ENCODE assay signal across 15 cellular contexts in the genomic region with DNA sequence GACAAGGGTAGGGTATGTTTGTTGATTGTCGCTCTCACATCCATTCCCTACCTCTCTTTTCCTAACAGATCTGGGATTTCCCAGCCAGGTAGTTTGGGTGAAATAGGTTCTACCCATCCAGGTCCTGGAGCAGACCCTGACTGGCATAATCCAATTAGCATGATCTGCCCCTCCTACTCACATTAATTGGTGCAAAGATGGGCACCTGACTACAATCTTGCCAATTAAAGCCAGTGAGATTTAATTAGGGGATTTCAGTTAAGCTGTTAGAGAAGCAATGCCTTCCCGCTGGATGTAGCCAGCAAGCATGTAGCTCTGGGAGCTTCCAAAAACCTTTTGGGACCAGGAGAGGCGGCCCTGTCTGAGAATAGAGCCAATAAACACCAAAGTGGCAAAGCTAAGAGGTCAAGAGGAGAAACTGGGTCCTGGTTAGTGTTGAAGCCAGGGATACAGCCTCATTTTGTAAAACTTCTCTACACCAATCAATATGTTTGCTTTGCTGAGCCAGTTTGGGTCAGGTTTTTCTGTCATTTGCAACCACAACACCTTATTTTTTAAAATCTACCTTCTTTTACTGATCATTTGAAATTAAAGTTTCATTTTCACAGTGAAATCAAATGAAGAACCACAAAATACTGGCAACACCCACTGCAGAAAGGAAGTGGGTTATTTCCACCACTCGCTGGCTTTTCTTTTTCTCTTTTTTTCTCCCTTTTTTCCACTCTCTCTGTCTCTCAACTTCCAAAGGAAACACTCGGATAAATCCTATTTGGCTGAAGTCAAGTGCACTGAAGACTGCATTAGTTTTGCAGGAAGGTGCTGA. TPM values are rescaled to one million over a fixed set of nuclear protein-coding genes. Genes with fewer than 3 reads are reported as not detected.
DNase-seq lines count a peak whose midpoint lies in the region; ATAC-seq and TF ChIP-seq lines count a peak whose summit lies in the region.
"Had no signal": no experiment of that assay in that cellular context is flagged by ENCODE, and none has a peak within 500 bp of the region (broad histone marks: within the 10 kb centered on the region; RNA-seq: fewer than 3 reads in every experiment).

No MANE protein-coding gene starts in this region.

- no peak for TF ChIP-seq CTCF in activated CD8-positive, alpha-beta T cell treated with anti-CD3 and anti-CD28 coated beads for 36 hours (IDR thresholded peaks at IDR 0.05)
- TF ChIP-seq CTCF in natural killer cell (IDR thresholded peaks at IDR 0.05) = no peak

- H3K27ac Mint-ChIP-seq in IgD-negative memory B cell = peak overlapping the region; percentile 87 to 97 (median 90)
- peak overlapping the region; percentile 94 for H3K27ac Mint-ChIP-seq in activated CD8-positive, alpha-beta T cell treated with anti-CD3 and anti-CD28 coated beads for 36 hours
- peak overlapping the region; percentile 78 to 91 for H3K27ac Mint-ChIP-seq in natural killer cell

- POLR2A ChIA-PET in activated CD8-positive, alpha-beta T cell treated with anti-CD3 and anti-CD28 coated beads for 36 hours (lab: Charles Lee) = interaction anchor here (1.2 to 1.5 kb wide), 3 partner anchors 9 to 173 kb away, joined by 3 to 6 read pairs (median 3); no protein-coding TSS in a partner anchor

- H3K4me1 Mint-ChIP-seq in IgD-negative memory B cell = peaks cover 43 to 58% (median 49%) of the 10 kb centered on the region in 3 donors
- peaks cover 64% of the 10 kb centered on the region for H3K4me1 Mint-ChIP-seq in activated CD8-positive, alpha-beta T cell treated with anti-CD3 and anti-CD28 coated beads for 36 hours (ENCODE audit: low read depth)
- H3K4me1 Mint-ChIP-seq in natural killer cell = peaks cover 63 to 64% of the 10 kb centered on the region in 2 donors

- no peak for ATAC-seq in activated CD8-positive, alpha-beta T cell treated with anti-CD3 and anti-CD28 coated beads for 36 hours
- ATAC-seq in natural killer cell = no peak
- ATAC-seq in GM18861 (IDR thresholded peaks at IDR 0.05; ENCODE audit: unreplicated experiment) = no peak
- ATAC-seq: K562 had no signal

- CTCF ChIA-PET in activated CD8-positive, alpha-beta T cell treated with anti-CD3 and anti-CD28 coated beads for 36 hours (lab: Charles Lee) = interaction anchor here (1.0 to 1.4 kb wide), 2 partner anchors 14 to 108 kb away, joined by 3 to 4 read pairs; no protein-coding TSS in a partner anchor

- DNase-seq in NCI-H82 (lab: John Stamatoyannopoulos, UW) = peak; percentile 81
- no peak for DNase-seq in NCI-H82 treated with DMSO at 0.1 percent for 48 hours (lab: John Stamatoyannopoulos, UW; ENCODE audit: unreplicated experiment)
- peak; percentile 47 for DNase-seq in activated CD8-positive, alpha-beta T cell treated with anti-CD3 and anti-CD28 coated beads for 36 hours
- DNase-seq in natural killer cell = no peak
- DNase-seq in mucosa of gallbladder (ENCODE audit: low spot score) = no peak
- DNase-seq in SKM-1 (lab: John Stamatoyannopoulos, UW; ENCODE audit: unreplicated experiment) = no peak
- DNase-seq: activated CD4-positive, CD25-positive, alpha-beta regulatory T cell treated with anti-CD3 and anti-CD28 coated beads, Interleukin-2, amount 50 U/mL, for 72 hours; erythroblast; hypothalamus; left ventricle myocardium inferior; NCI-H2029; trophoblast cell had no signal

- H3K36me3 Mint-ChIP-seq in IgD-negative memory B cell (no peaks in the 10 kb centered on the region), natural killer cell (no peaks in the 10 kb centered on the region)
- H3K36me3 Mint-ChIP-seq in activated CD8-positive, alpha-beta T cell treated with anti-CD3 and anti-CD28 coated beads for 36 hours (ENCODE audit: low read depth) = peaks cover 5% of the 10 kb centered on the region

- intact Hi-C loops in activated CD8-positive, alpha-beta T cell treated with anti-CD3 and anti-CD28 coated beads for 36 hours (cut with micrococcal nuclease) = no loop called here
- intact Hi-C loops in natural killer cell (cut with micrococcal nuclease) = loop anchor here (5.0 to 10.0 kb wide), 4 partner anchors 44 to 777 kb away; no protein-coding TSS in a partner anchor

- H3K9me3 Mint-ChIP-seq in IgD-negative memory B cell = peaks cover 0 to 1% (median 0%) of the 10 kb centered on the region in 3 donors
- no peaks in the 10 kb centered on the region for H3K9me3 Mint-ChIP-seq in activated CD8-positive, alpha-beta T cell treated with anti-CD3 and anti-CD28 coated beads for 36 hours
- no peaks in the 10 kb centered on the region for H3K9me3 Mint-ChIP-seq in natural killer cell

- peak overlapping the region; percentile 52 to 87 (median 72) for H3K4me3 Mint-ChIP-seq in IgD-negative memory B cell
- peak overlapping the region; percentile 55 for H3K4me3 Mint-ChIP-seq in activated CD8-positive, alpha-beta T cell treated with anti-CD3 and anti-CD28 coated beads for 36 hours
- peak overlapping the region; percentile 80 for H3K4me3 Mint-ChIP-seq in natural killer cell

- H3K27me3 Mint-ChIP-seq in IgD-negative memory B cell (peaks cover 5% of the 10 kb centered on the region), natural killer cell (ENCODE audit: low read depth in 2 of 2) (no peaks in the 10 kb centered on the region)
- no peaks in the 10 kb centered on the region for H3K27me3 Mint-ChIP-seq in activated CD8-positive, alpha-beta T cell treated with anti-CD3 and anti-CD28 coated beads for 36 hours

RNA-seq across cellular contexts. Expression of a gene that starts 3.2 kb away (rescaled TPM):
- 21.9 TPM for polyA plus RNA-seq in IgD-negative memory B cell
- 10 to 100 TPM; 37.9 to 43.0 TPM for total RNA-seq in activated CD8-positive, alpha-beta T cell treated with anti-CD3 and anti-CD28 coated beads for 36 hours
- total RNA-seq in natural killer cell = 10 to 100 TPM; 39.0 to 61.5 (median 44.3) TPM
- total RNA-seq in mucosa of gallbladder = 55.4 TPM

Comparison
In these comparisons a context has a peak if more than half of its experiments do, and no peak if none do; other contexts are left out.
1. DNase-seq: peak in NCI-H82 (single experiment) and activated CD8-positive, alpha-beta T cell treated with anti-CD3 and anti-CD28 coated beads for 36 hours (single experiment); none in NCI-H82 treated with DMSO at 0.1 percent for 48 hours (single experiment), natural killer cell (single experiment), mucosa of gallbladder (single experiment) and SKM-1 (single experiment).
2. Peak in every context shown above with its lines, with median percentiles within 50 percentile points of each other: H3K27ac Mint-ChIP-seq and H3K4me3 Mint-ChIP-seq.